21 cellular contexts compared by ENCODE assay signal in the genomic region with DNA sequence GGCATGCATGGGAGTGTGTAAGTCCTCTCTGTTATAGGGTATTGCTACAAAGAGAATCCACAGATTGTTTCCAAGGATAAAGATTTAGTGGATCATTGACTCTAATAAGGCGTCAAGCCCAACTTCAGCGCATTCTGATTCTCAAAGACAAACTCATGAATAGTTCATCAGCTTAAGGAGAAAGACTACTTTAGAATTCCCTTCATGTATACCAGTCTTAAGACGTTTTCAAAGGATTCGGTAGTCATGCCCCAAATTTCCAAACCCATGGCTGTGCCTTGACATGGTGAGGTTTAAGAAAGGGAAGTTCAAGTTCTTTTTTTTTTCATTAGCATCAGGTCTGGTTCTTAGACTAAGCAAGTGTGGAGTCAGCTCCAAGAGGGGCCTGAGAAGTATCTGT.
"Had no signal": no experiment of that assay in that cellular context is flagged by ENCODE, and none has a peak within 500 bp of the region (broad histone marks: within the 10 kb centered on the region; RNA-seq: fewer than 3 reads in every experiment).

No MANE protein-coding gene starts in this region.

- H3K4me1 ChIP-seq: right lobe of liver had no signal

- DNase-seq: cerebellar nuclear complex; cortex of kidney; effector memory CD8-positive, alpha-beta T cell; erythroblast; esophagus squamous epithelium; head of caudate nucleus; naive B cell; occipital lobe; ovary; right lobe of liver; small intestine; stimulated activated CD4-positive, alpha-beta T cell treated with anti-CD3 and anti-CD28 coated beads, Interleukin-15, amount 100 ng/mL, for 24 hours; stimulated activated CD4-positive, alpha-beta T cell treated with anti-CD3 and anti-CD28 coated beads, Interleukin-2, amount 100 ng/mL, for 48 hours; stimulated activated naive CD4-positive, alpha-beta T cell; stimulated activated naive CD8-positive, alpha-beta T cell treated with anti-CD3 and anti-CD28 coated beads, Interleukin-15, amount 100 ng/mL, for 72 hours; thyroid gland; trophoblast cell had no signal

- H3K27ac ChIP-seq: esophagus squamous epithelium, ovary, right lobe of liver, thyroid gland had no signal

- H3K27me3 ChIP-seq: esophagus squamous epithelium, ovary, right lobe of liver, thyroid gland had no signal

- H3K4me3 ChIP-seq: esophagus squamous epithelium, ovary, right lobe of liver, thyroid gland had no signal

- ATAC-seq: effector memory CD8-positive, alpha-beta T cell; right lobe of liver; stimulated activated naive CD8-positive, alpha-beta T cell treated with anti-CD3 and anti-CD28 coated beads, Interleukin-15, amount 100 ng/mL, for 72 hours had no signal

- H3K9me3 Mint-ChIP-seq: effector memory CD8-positive, alpha-beta T cell; stimulated activated naive CD8-positive, alpha-beta T cell treated with anti-CD3 and anti-CD28 coated beads, Interleukin-15, amount 100 ng/mL, for 72 hours had no signal

- H3K36me3 Mint-ChIP-seq: naive B cell had no signal

- H3K9me3 ChIP-seq: esophagus squamous epithelium, ovary, right lobe of liver, thyroid gland had no signal

- H3K4me3 Mint-ChIP-seq: effector memory CD8-positive, alpha-beta T cell; naive B cell; nephron; stimulated activated naive CD8-positive, alpha-beta T cell treated with anti-CD3 and anti-CD28 coated beads, Interleukin-15, amount 100 ng/mL, for 72 hours had no signal

- H3K4me1 Mint-ChIP-seq: naive B cell; nephron; stimulated activated naive CD8-positive, alpha-beta T cell treated with anti-CD3 and anti-CD28 coated beads, Interleukin-15, amount 100 ng/mL, for 72 hours had no signal

- H3K27ac Mint-ChIP-seq: effector memory CD8-positive, alpha-beta T cell; naive B cell; nephron; stimulated activated naive CD8-positive, alpha-beta T cell treated with anti-CD3 and anti-CD28 coated beads, Interleukin-15, amount 100 ng/mL, for 72 hours had no signal

- H3K36me3 ChIP-seq: esophagus squamous epithelium, ovary, right lobe of liver, thyroid gland had no signal

- FAIRE-seq: endometrium, frontal cortex, keratinocyte, small intestine had no signal
